In the genomic region with DNA sequence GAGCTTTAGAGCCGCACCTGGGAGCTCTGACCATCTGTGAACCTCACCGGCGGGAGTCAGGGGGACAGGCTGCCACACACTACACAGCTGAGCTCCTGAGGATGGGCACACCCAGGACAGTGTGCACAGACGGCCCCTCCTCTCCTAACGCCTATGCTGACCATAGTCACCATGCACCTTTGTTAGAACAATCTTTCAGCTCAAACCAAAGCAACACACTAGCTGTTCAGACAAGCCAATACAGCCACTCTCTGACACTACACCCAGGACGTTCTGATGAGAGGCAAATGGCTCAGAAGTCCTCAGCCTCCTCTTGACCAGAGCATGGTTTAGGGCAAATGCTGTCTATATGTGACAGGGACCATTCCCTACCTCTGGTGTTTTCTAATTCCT, we compare ENCODE assay signal across 27 cellular contexts.
A peak's percentile ranks its signal among the peaks of the same experiment; 100 is the strongest.
DNase-seq lines count a peak whose midpoint lies in the region; ATAC-seq, FAIRE-seq and TF ChIP-seq lines count a peak whose summit lies in the region.
"Had no signal": no experiment of that assay in that cellular context is flagged by ENCODE, and none has a peak within 500 bp of the region (broad histone marks: within the 10 kb centered on the region; RNA-seq: fewer than 3 reads in every experiment).

No MANE protein-coding gene starts in this region.

- 62% methylated on average over 6 of the region's 6 CpGs for WGBS in A549 (ENCODE audit: missing lambda C conversion rate)
- WGBS in IMR-90 (ENCODE audit: extremely low coverage in 2 of 2, insufficient read length in 1 of 2), 2 experiments = 17% methylated on average over 1 of the region's 6 CpGs; no CpG with 5 or more reads in 1 of the 2 experiments
- 54% methylated on average over 6 of the region's 6 CpGs; no CpG with 5 or more reads in 1 of the 2 experiments for WGBS in H1 (ENCODE audit: extremely low coverage in 1 of 2, insufficient coverage in 1 of 2, insufficient read length in 1 of 2, insufficient replicate concordance in 2 of 2, low coverage in 1 of 2, low lambda C conversion rate in 2 of 2, missing lambda C conversion rate in 1 of 2), 2 experiments

- FAIRE-seq in A549 (lab: Jason Lieb, UNC) (no peak), H1 (lab: Jason Lieb, UNC) (no peak)
- FAIRE-seq: colon, GM19239 had no signal

- H2AK5ac ChIP-seq in IMR-90 (ENCODE audit: low read depth, low read length) = peak overlapping the region; percentile 77
- peak overlapping the region; percentile 91; the same call in 1 of the 2 replicates for H2AK5ac ChIP-seq in H1 (ENCODE audit: low read depth, low read length)

- H3K4me2 ChIP-seq in A549 (peak overlapping the region; percentile 30), IMR-90 (ENCODE audit: low read depth, low read length) (no peak overlapping the region), H1 (ENCODE audit: insufficient read depth in 1 of 2, low read depth in 2 of 2, low read length in 2 of 2) (no peak overlapping the region)

- peaks cover 64% of the 10 kb centered on the region for H3K4me1 Mint-ChIP-seq in neural crest cell

- BruUV-seq in IMR-90 (replicated peaks; lab: Mats Ljungman, UMichigan) = no TSS peak

- H3K27ac ChIP-seq in A549 (peak overlapping the region; percentile 74 to 83), IMR-90 (ENCODE audit: insufficient read depth, low read length) (no peak overlapping the region), H1 (ENCODE audit: low read depth, low read length) (no peak overlapping the region)
- H3K27ac ChIP-seq: GM23248, left ventricle myocardium inferior, neutrophil, SJSA1, spleen, upper lobe of right lung had no signal

- H3K27ac Mint-ChIP-seq in neural crest cell (ENCODE audit: unreplicated experiment) = peak overlapping the region; percentile 97
- H3K27ac Mint-ChIP-seq: effector memory CD8-positive, alpha-beta T cell; WTC11 had no signal

- H3K36me3 ChIP-seq in IMR-90 (ENCODE audit: control insufficient read depth, insufficient read depth, low read length) (no peaks in the 10 kb centered on the region), H1 (ENCODE audit: control insufficient read depth in 2 of 4, insufficient read depth in 4 of 4, low read length in 3 of 4) (no peaks in the 10 kb centered on the region)
- H3K36me3 ChIP-seq: heart left ventricle, left ventricle myocardium inferior, neutrophil, SJSA1, spleen, stomach, upper lobe of right lung had no signal

- H3K36me3 Mint-ChIP-seq in neural crest cell (ENCODE audit: low read depth) = no peaks in the 10 kb centered on the region
- H3K36me3 Mint-ChIP-seq: CD4-positive, CD25-positive, alpha-beta regulatory T cell; WTC11 had no signal

- H2BK15ac ChIP-seq in IMR-90 (ENCODE audit: low read depth, low read length) (peak overlapping the region; percentile 99; the same call in 1 of the 3 replicates), H1 (ENCODE audit: low read length) (peak overlapping the region; percentile 88)

- H4K20me1 ChIP-seq in IMR-90 (ENCODE audit: insufficient read depth, low read length) = peaks cover 5% of the 10 kb centered on the region; the same call in 1 of the 2 replicates
- H4K20me1 ChIP-seq in H1 (replicated peaks in 1 of 2; ENCODE audit: control insufficient read depth in 1 of 2, insufficient read depth in 2 of 2, low read length in 2 of 2) = no peaks in the 10 kb centered on the region

- H3K4me3 Mint-ChIP-seq in neural crest cell = no peak overlapping the region
- H3K4me3 Mint-ChIP-seq: CD4-positive, CD25-positive, alpha-beta regulatory T cell; effector memory CD8-positive, alpha-beta T cell; WTC11 had no signal

- H3K14ac ChIP-seq in IMR-90 (replicated peaks; ENCODE audit: low read depth, low read length) (no peak overlapping the region; the same call in none of the 2 replicates), H1 (ENCODE audit: insufficient read length) (no peak overlapping the region)

- H3K56ac ChIP-seq in IMR-90 (ENCODE audit: extremely low read depth, insufficient read depth, low read length) = no peak overlapping the region
- no peak overlapping the region for H3K56ac ChIP-seq in H1 (replicated peaks; ENCODE audit: insufficient read length, low read depth, low read length)

- H4K8ac ChIP-seq in IMR-90 (ENCODE audit: low read depth in 2 of 2, low read length in 2 of 2) = no peak overlapping the region
- no peak overlapping the region for H4K8ac ChIP-seq in H1 (ENCODE audit: extremely low read depth, insufficient read depth, low read length)

- TF ChIP-seq CTCF in A549 (IDR thresholded peaks at IDR 0.05) (no peak), IMR-90 (conservative IDR thresholded peaks at IDR 0.05; ENCODE audit: low read depth, low read length) (no peak), H1 (IDR thresholded peaks at IDR 0.05; ENCODE audit: control extremely low read depth in 1 of 3, insufficient read depth in 1 of 3, low read depth in 1 of 3, low read length in 3 of 3) (no peak), neural crest cell (conservative IDR thresholded peaks at IDR 0.05) (no peak)

- H3K4ac ChIP-seq in IMR-90 (ENCODE audit: low read depth, low read length) (peak overlapping the region; percentile 89), H1 (replicated peaks; ENCODE audit: insufficient read length, low read depth, low read length) (no peak overlapping the region)

- peaks cover 25% of the 10 kb centered on the region for H3K9me1 ChIP-seq in IMR-90 (ENCODE audit: insufficient read depth, low read length)

- H3K4me1 ChIP-seq in A549 = peaks cover 59% of the 10 kb centered on the region
- H3K4me1 ChIP-seq in IMR-90 (ENCODE audit: control insufficient read depth, insufficient read depth, low read length) = peaks cover 21% of the 10 kb centered on the region
- peaks cover 3 to 22% (median 11%) of the 10 kb centered on the region in 4 experiments for H3K4me1 ChIP-seq in H1 (replicated peaks in 1 of 4; ENCODE audit: control insufficient read depth in 3 of 4, insufficient read depth in 4 of 4, low read length in 3 of 4)

- ATAC-seq in A549 = no peak
- ATAC-seq in IMR-90 (ENCODE audit: low read depth) = no peak
- ATAC-seq: effector memory CD8-positive, alpha-beta T cell; heart left ventricle; upper lobe of right lung; WTC11 had no signal

- CTCF ChIA-PET in A549 (lab: Yijun Ruan, JAX) (interaction anchor here (0.6 kb wide), 1 partner anchor 260 kb away, joined by 3 read pairs; no protein-coding TSS in a partner anchor), IMR-90 (lab: Yijun Ruan, JAX) (interaction anchor here (0.6 to 1.1 kb wide), 2 partner anchors 10 to 68 kb away, joined by 3 to 4 read pairs; no protein-coding TSS in a partner anchor), H1 (lab: Charles Lee; ENCODE audit: partially characterized antibody) (interaction anchor here (0.6 to 2.2 kb wide), 8 partner anchors 12 to 391 kb away, joined by 3 to 7 read pairs (median 3); no protein-coding TSS in a partner anchor)

- H2AK9ac ChIP-seq in IMR-90 (replicated peaks; ENCODE audit: low read depth, low read length, poor library complexity) = no peak overlapping the region

- TF ChIP-seq EP300 in A549 (IDR thresholded peaks at IDR 0.05) (no peak), H1 (IDR thresholded peaks at IDR 0.05; ENCODE audit: borderline replicate concordance in 1 of 2, low read depth in 2 of 2, low read length in 2 of 2) (no peak)

- no peaks in the 10 kb centered on the region for H3K23me2 ChIP-seq in H1 (ENCODE audit: low read depth, low read length)

- H3K9ac ChIP-seq in IMR-90 (ENCODE audit: low read depth, low read length) (no peak overlapping the region), H1 (replicated peaks in 1 of 4; ENCODE audit: extremely low read depth in 1 of 4, low read depth in 3 of 4, low read length in 3 of 4) (no peak overlapping the region)
- H3K9ac ChIP-seq: GM23248 had no signal

- H3K9me3 ChIP-seq in A549 (no peaks in the 10 kb centered on the region), IMR-90 (ENCODE audit: control insufficient read depth, insufficient read depth, low read length) (no peaks in the 10 kb centered on the region), H1 (ENCODE audit: insufficient read depth in 2 of 2, low read depth in 1 of 2, low read length in 1 of 2) (no peaks in the 10 kb centered on the region)
- H3K9me3 ChIP-seq: heart left ventricle, left ventricle myocardium inferior, neutrophil, SJSA1, spleen, stomach, upper lobe of right lung had no signal

- H2BK20ac ChIP-seq in IMR-90 (ENCODE audit: low read depth, low read length) = no peak overlapping the region; the same call in 1 of the 2 replicates
- peak overlapping the region; percentile 89; the same call in 1 of the 2 replicates for H2BK20ac ChIP-seq in H1 (ENCODE audit: low read length)

- DNase-seq in A549 (ENCODE audit: low read depth in 1 of 2, low spot score in 1 of 2) (no peak), IMR-90 (no peak), H1 (ENCODE audit: low read depth in 1 of 2, low spot score in 2 of 2) (no peak), neural crest cell (ENCODE audit: low read depth, low spot score) (no peak), LoVo (ENCODE audit: low spot score) (no peak), GOT3 (lab: John Stamatoyannopoulos, UW) (no peak), NCI-H1694 treated with DMSO at 0.1 percent for 48 hours (lab: John Stamatoyannopoulos, UW) (no peak)
- no peak for DNase-seq in stimulated activated CD4-positive, alpha-beta T cell treated with anti-CD3 and anti-CD28 coated beads, Interleukin-15, amount 100 ng/mL, for 24 hours
- DNase-seq: ACHN; activated CD4-positive, alpha-beta T cell treated with anti-CD3 and anti-CD28 coated beads, Interleukin-2, amount 50 U/mL, for 4 hours; activated CD8-positive, alpha-beta memory T cell treated with anti-CD3 and anti-CD28 coated beads, Interleukin-2, amount 50 U/mL, for 48 hours; CD4-positive, CD25-positive, alpha-beta regulatory T cell; effector memory CD8-positive, alpha-beta T cell; GF-D8; GM23248; heart left ventricle; left ventricle myocardium inferior; NCI-H1105 treated with DMSO at 0.1 percent for 48 hours; spleen; stimulated activated CD4-positive, alpha-beta T cell treated with anti-CD3 and anti-CD28 coated beads, Interleukin-4, amount 100 ng/mL, for 4 hours; stomach had no signal

- peak overlapping the region; percentile 34; the same call in 1 of the 2 replicates for H3K23ac ChIP-seq in IMR-90 (ENCODE audit: low read depth, low read length)
- H3K23ac ChIP-seq in H1 (ENCODE audit: insufficient read length) = no peak overlapping the region

- H2BK12ac ChIP-seq in H1 (ENCODE audit: low read depth, low read length) = peak overlapping the region; percentile 95

- intact Hi-C loops in IMR-90 (cut with micrococcal nuclease) = no loop called here

- H3K27me3 Mint-ChIP-seq in neural crest cell (ENCODE audit: low read depth) = peaks cover 33% of the 10 kb centered on the region

- H2BK5ac ChIP-seq in IMR-90 (ENCODE audit: low read depth, low read length, poor library complexity, severe bottlenecking) = peak overlapping the region; percentile 22
- no peak overlapping the region for H2BK5ac ChIP-seq in H1 (ENCODE audit: low read depth, low read length)

- H3K4me3 ChIP-seq in A549 = no peak overlapping the region
- no peak overlapping the region for H3K4me3 ChIP-seq in IMR-90 (ENCODE audit: insufficient read depth, low read depth, low read length)
- no peak overlapping the region for H3K4me3 ChIP-seq in H1 (ENCODE audit: extremely low read depth in 1 of 4, insufficient read depth in 2 of 4, low read depth in 3 of 4, low read length in 4 of 4)
- H3K4me3 ChIP-seq: GM23248, heart left ventricle, left ventricle myocardium inferior, SJSA1, spleen, stomach, upper lobe of right lung had no signal

- POLR2A ChIA-PET in A549 (lab: Yijun Ruan, JAX) = interaction anchor here (0.6 to 2.0 kb wide), 2 partner anchors 72 to 132 kb away, joined by 3 to 9 read pairs; no protein-coding TSS in a partner anchor
- POLR2A ChIA-PET in IMR-90 (lab: Charles Lee; ENCODE audit: unreplicated experiment) = no interaction called here
- POLR2A ChIA-PET in H1 (lab: Charles Lee; ENCODE audit: partially characterized antibody) = interaction anchor here (0.6 kb wide), 2 partner anchors 104 to 361 kb away, joined by 3 read pairs; no protein-coding TSS in a partner anchor

- H4K91ac ChIP-seq in IMR-90 (ENCODE audit: insufficient read depth, low read depth, low read length) (peak overlapping the region; percentile 6; the same call in 1 of the 2 replicates), H1 (replicated peaks; ENCODE audit: insufficient read length, low read length) (peak overlapping the region; percentile 2)

- H2AFZ ChIP-seq in IMR-90 (replicated peaks; ENCODE audit: low read length, poor library complexity) (no peak overlapping the region), H1 (ENCODE audit: low read length) (no peak overlapping the region)
- H2AFZ ChIP-seq: GM23248 had no signal

- H3K79me1 ChIP-seq in IMR-90 (ENCODE audit: low read depth in 1 of 2, low read length in 2 of 2) = no peaks in the 10 kb centered on the region
- H3K79me1 ChIP-seq in H1 (ENCODE audit: low read depth, low read length) = no peaks in the 10 kb centered on the region

- H3K9me3 Mint-ChIP-seq in neural crest cell = no peaks in the 10 kb centered on the region
- H3K9me3 Mint-ChIP-seq: CD4-positive, CD25-positive, alpha-beta regulatory T cell; effector memory CD8-positive, alpha-beta T cell; WTC11 had no signal

- TF ChIP-seq POLR2A in A549 (IDR thresholded peaks at IDR 0.05; ENCODE audit: low read length) (no peak), IMR-90 (IDR thresholded peaks at IDR 0.05; ENCODE audit: low read depth, low read length) (no peak), H1 (IDR thresholded peaks at IDR 0.05; ENCODE audit: control extremely low read depth in 1 of 2, low read depth in 2 of 2, low read length in 2 of 2) (no peak)

- H2BK120ac ChIP-seq in IMR-90 (ENCODE audit: low read depth, low read length) = peak overlapping the region; percentile 12
- H2BK120ac ChIP-seq in H1 (replicated peaks; ENCODE audit: low read depth, low read length) = no peak overlapping the region

- H3K79me2 ChIP-seq in H1 (ENCODE audit: control insufficient read depth in 1 of 2, insufficient read depth in 2 of 2, low read length in 2 of 2) = no peaks in the 10 kb centered on the region

- H3K27me3 ChIP-seq in IMR-90 (ENCODE audit: control insufficient read depth, insufficient read depth, low read length) (peaks cover 4% of the 10 kb centered on the region; the same call in 1 of the 2 replicates), H1 (replicated peaks in 1 of 4; ENCODE audit: control insufficient read depth in 3 of 4, extremely low read depth in 1 of 4, insufficient read depth in 3 of 4, low read length in 3 of 4) (peaks cover 0 to 37% (median 26%) of the 10 kb centered on the region in 4 experiments; a peak in 6 of 7 replicates)
- H3K27me3 ChIP-seq: SJSA1, upper lobe of right lung had no signal

- no peak overlapping the region for H3K18ac ChIP-seq in IMR-90 (ENCODE audit: low read depth, low read length)
- H3K18ac ChIP-seq in H1 (ENCODE audit: extremely low read depth, low read length) = peak overlapping the region; percentile 67; the same call in 1 of the 2 replicates

- in situ Hi-C loops in IMR-90 (cut with MboI; ENCODE audit: low sequenced_read_pairs) = no loop called here

- no peak for TF ChIP-seq RAD21 in A549 (conservative IDR thresholded peaks at IDR 0.05 in 1 of 2, IDR thresholded peaks at IDR 0.05 in 1 of 2)
- TF ChIP-seq RAD21 in IMR-90 (IDR thresholded peaks at IDR 0.05; ENCODE audit: low read length) = no peak
- TF ChIP-seq RAD21 in H1 (IDR thresholded peaks at IDR 0.05 in 1 of 2, conservative IDR thresholded peaks at IDR 0.05 in 1 of 2; ENCODE audit: low read depth in 2 of 2, low read length in 2 of 2) = no peak

- H4K5ac ChIP-seq in IMR-90 (ENCODE audit: low read depth, low read length) (no peak overlapping the region), H1 (ENCODE audit: insufficient read length, low read depth, low read length) (no peak overlapping the region)

- dilution Hi-C loops in IMR-90 (cut with HindIII; ENCODE audit: low sequenced_read_pairs, unreplicated experiment) = no loop called here

Comparison
In these comparisons a context has a peak if more than half of its experiments do, and no peak if none do; other contexts are left out.
1. H3K27ac ChIP-seq: peak in A549 (2 of 2); none in IMR-90 (single experiment) and H1 (single experiment).